1 cellular context compared by ENCODE assay signal in genomic region chr19:6279931-6280591, GRCh38.
TF ChIP-seq lines count a peak whose summit lies in the region.

Gene MLLT1 (minus strand): TSS chr19:6279975. CDS start chr19:6279784, 191 bp downstream.

TF ChIP-seq in HCT116, 20 proteins besides CTCF, POLR2A, EP300 and RAD21 (continued from another document):
- TF ChIP-seq REST (IDR thresholded peaks at IDR 0.05; ENCODE audit: low read depth) (no peak), POLR2AphosphoS5 (IDR thresholded peaks at IDR 0.05; ENCODE audit: low read depth, low read length) (peak; percentile 40), CBX3 (IDR thresholded peaks at IDR 0.05; ENCODE audit: low read depth) (peak; percentile 82)
